In genomic region chr11:47485112-47485511, GRCh38 we compare ENCODE assay signal across 24 cellular contexts. TPM values are rescaled to one million over a fixed set of nuclear protein-coding genes. Genes with fewer than 3 reads are reported as not detected.
DNase-seq lines count a peak whose midpoint lies in the region; TF ChIP-seq lines count a peak whose summit lies in the region.
"Had no signal": no experiment of that assay in that cellular context is flagged by ENCODE, and none has a peak within 500 bp of the region (broad histone marks: within the 10 kb centered on the region; RNA-seq: fewer than 3 reads in every experiment).

No MANE protein-coding gene starts in this region.

- peaks cover 88% of the 10 kb centered on the region for H3K36me3 Mint-ChIP-seq in MCF 10A (ENCODE audit: insufficient read depth, unreplicated experiment)

- TF ChIP-seq CTCF in MCF 10A (IDR thresholded peaks at IDR 0.05; ENCODE audit: unreplicated experiment) (no peak), breast epithelium (IDR thresholded peaks at IDR 0.05) (no peak), RWPE1 (conservative IDR thresholded peaks at IDR 0.05; ENCODE audit: low read depth) (no peak), epithelial cell of esophagus (IDR thresholded peaks at IDR 0.05; ENCODE audit: insufficient read depth, low read depth, low read length, missing control alignments) (no peak)

- no peak overlapping the region for H3K4me3 Mint-ChIP-seq in MCF 10A (ENCODE audit: unreplicated experiment)
- H3K4me3 Mint-ChIP-seq: activated CD4-positive, alpha-beta memory T cell treated with anti-CD3 and anti-CD28 coated beads for 36 hours; activated naive CD4-positive, alpha-beta T cell treated with anti-CD3 and anti-CD28 coated beads, Interleukin-2, amount 10 ng/mL, durations not matched to agents 7 days and 5 days; CD4-positive, alpha-beta memory T cell; nephron progenitor cell; stimulated activated effector memory CD8-positive, alpha-beta T cell treated with anti-CD3 and anti-CD28 coated beads, Interleukin-12 subunit alpha, Interleukin-12 subunit beta, amount 100 ng/mL, for 72 hours; type B pancreatic cell had no signal

- no peaks in the 10 kb centered on the region for H3K27me3 Mint-ChIP-seq in MCF 10A (ENCODE audit: insufficient read depth, unreplicated experiment)
- H3K27me3 Mint-ChIP-seq: activated CD4-positive, alpha-beta memory T cell treated with anti-CD3 and anti-CD28 coated beads for 36 hours; activated naive CD4-positive, alpha-beta T cell treated with anti-CD3 and anti-CD28 coated beads, Interleukin-2, amount 10 ng/mL, durations not matched to agents 7 days and 5 days; CD4-positive, alpha-beta memory T cell; type B pancreatic cell had no signal

- BruUV-seq in MCF 10A (replicated peaks; lab: Mats Ljungman, UMichigan) = no TSS peak

- peaks cover 5% of the 10 kb centered on the region for H3K36me3 ChIP-seq in breast epithelium

- POLR2A ChIA-PET in MCF 10A (lab: Yijun Ruan, JAX) = interaction anchor here (0.8 to 3.0 kb wide), 5 partner anchors 7 to 67 kb away, joined by 3 to 11 read pairs (median 5); partner anchors contain the start of gene CELF1
- POLR2A ChIA-PET in RWPE1 (lab: Yijun Ruan, JAX; ENCODE audit: low non-redundant PET) = no interaction called here

- H3K27me3 ChIP-seq in breast epithelium = no peaks in the 10 kb centered on the region
- H3K27me3 ChIP-seq: adrenal gland, gastrocnemius medialis had no signal

- no peaks in the 10 kb centered on the region for H3K4me1 Mint-ChIP-seq in MCF 10A (ENCODE audit: insufficient read depth, unreplicated experiment)
- H3K4me1 Mint-ChIP-seq: nephron progenitor cell; stimulated activated effector memory CD8-positive, alpha-beta T cell treated with anti-CD3 and anti-CD28 coated beads, Interleukin-12 subunit alpha, Interleukin-12 subunit beta, amount 100 ng/mL, for 72 hours had no signal

- H3K4me1 ChIP-seq in breast epithelium = no peaks in the 10 kb centered on the region

- H3K27ac ChIP-seq in breast epithelium (no peak overlapping the region), RWPE1 (peak overlapping the region; percentile 33)
- H3K27ac ChIP-seq: adrenal gland, GM23248 had no signal

- no peaks in the 10 kb centered on the region for H3K9me3 Mint-ChIP-seq in MCF 10A (ENCODE audit: unreplicated experiment)
- H3K9me3 Mint-ChIP-seq: activated CD4-positive, alpha-beta memory T cell treated with anti-CD3 and anti-CD28 coated beads for 36 hours; activated naive CD4-positive, alpha-beta T cell treated with anti-CD3 and anti-CD28 coated beads, Interleukin-2, amount 10 ng/mL, durations not matched to agents 7 days and 5 days; CD4-positive, alpha-beta memory T cell; nephron progenitor cell; stimulated activated effector memory CD8-positive, alpha-beta T cell treated with anti-CD3 and anti-CD28 coated beads, Interleukin-12 subunit alpha, Interleukin-12 subunit beta, amount 100 ng/mL, for 72 hours; type B pancreatic cell had no signal

- H3K27ac Mint-ChIP-seq in MCF 10A (ENCODE audit: low read depth, unreplicated experiment) = no peak overlapping the region
- H3K27ac Mint-ChIP-seq: activated CD4-positive, alpha-beta memory T cell treated with anti-CD3 and anti-CD28 coated beads for 36 hours; activated naive CD4-positive, alpha-beta T cell treated with anti-CD3 and anti-CD28 coated beads, Interleukin-2, amount 10 ng/mL, durations not matched to agents 7 days and 5 days; CD4-positive, alpha-beta memory T cell; nephron progenitor cell; stimulated activated effector memory CD8-positive, alpha-beta T cell treated with anti-CD3 and anti-CD28 coated beads, Interleukin-12 subunit alpha, Interleukin-12 subunit beta, amount 100 ng/mL, for 72 hours; type B pancreatic cell had no signal

- H3K4me3 ChIP-seq in breast epithelium = no peak overlapping the region
- H3K4me3 ChIP-seq in epithelial cell of esophagus (ENCODE audit: low read length) = no peak overlapping the region
- H3K4me3 ChIP-seq: adrenal gland, gastrocnemius medialis, GM23248 had no signal

- TF ChIP-seq POLR2A in breast epithelium (IDR thresholded peaks at IDR 0.05) = no peak

- H3K9me3 ChIP-seq in breast epithelium = no peaks in the 10 kb centered on the region
- H3K9me3 ChIP-seq: adrenal gland, gastrocnemius medialis had no signal

- DNase-seq in MCF 10A (ENCODE audit: unreplicated experiment) (peak; percentile 47), breast epithelium (ENCODE audit: low spot score in 2 of 2) (no peak), RWPE1 (ENCODE audit: low spot score) (no peak), epithelial cell of esophagus (ENCODE audit: low read depth) (peak; percentile 52), middle frontal gyrus (ENCODE audit: extremely low spot score, low spot score) (no peak), activated gamma-delta T cell (lab: John Stamatoyannopoulos, UW) (no peak), T1000 (lab: John Stamatoyannopoulos, UW) (no peak)
- DNase-seq in activated T-cell treated with anti-CD3 and anti-CD28 coated beads, Interleukin-2, amount 50 U/mL, for 48 hours = no peak
- DNase-seq: activated CD4-positive, alpha-beta memory T cell treated with anti-CD3 and anti-CD28 coated beads for 36 hours; activated CD4-positive, CD25-positive, alpha-beta regulatory T cell treated with anti-CD3 and anti-CD28 coated beads, Interleukin-2, amount 50 U/mL, for 72 hours; activated naive CD4-positive, alpha-beta T cell treated with anti-CD3 and anti-CD28 coated beads, Interleukin-2, amount 10 ng/mL, durations not matched to agents 7 days and 5 days; adrenal gland; CD4-positive, alpha-beta memory T cell; gastrocnemius medialis; GM23248; kidney glomerular epithelial cell; NCI-H1417; NCI-H2107; NCI-H510A; nephron progenitor cell had no signal

- intact Hi-C loops in MCF 10A (cut with micrococcal nuclease) (loop anchor here (5.0 kb wide), 1 partner anchor 57 kb away; no protein-coding TSS in a partner anchor), breast epithelium (cut with DNase I; ENCODE audit: low total_unique reads) (no loop called here)

- CTCF ChIA-PET in MCF 10A (lab: Yijun Ruan, JAX) (interaction anchor here (1.3 kb wide), 1 partner anchor 68 kb away, joined by 5 read pairs; the partner anchor contains the start of gene CELF1), RWPE1 (lab: Yijun Ruan, JAX) (no interaction called here)

RNA-seq across cellular contexts. Expression of gene RAPSN, which starts 36.2 kb away (rescaled TPM):
- total RNA-seq in MCF 10A (2022) = 0.51 and 0.64 TPM in 2 replicates
- under 1 TPM in 1 of 3 donors, not detected in 2; 0.64 TPM for total RNA-seq in breast epithelium
- total RNA-seq: OCI-LY7, subcutaneous adipose tissue had no signal

RNA-seq across cellular contexts. Expression of gene PSMC3, which starts 58.9 kb away (rescaled TPM):
- total RNA-seq in MCF 10A (2022) = 162 and 194 TPM in 2 replicates
- total RNA-seq in breast epithelium = 100 to 1,000 TPM in 2 of 3 donors, 10 to 100 TPM in 1; 98.5 to 168 (median 144) TPM

Comparison
In these comparisons a context has a peak if more than half of its experiments do, and no peak if none do; other contexts are left out.
1. DNase-seq: peak in MCF 10A (single experiment) and epithelial cell of esophagus (single experiment); none in breast epithelium (0 of 2), RWPE1 (single experiment), middle frontal gyrus (single experiment), activated gamma-delta T cell (single experiment), activated T-cell treated with anti-CD3 and anti-CD28 coated beads, Interleukin-2, amount 50 U/mL, for 48 hours (0 of 2) and T1000 (single experiment).